1 cellular context compared by ENCODE assay signal in the genomic region with DNA sequence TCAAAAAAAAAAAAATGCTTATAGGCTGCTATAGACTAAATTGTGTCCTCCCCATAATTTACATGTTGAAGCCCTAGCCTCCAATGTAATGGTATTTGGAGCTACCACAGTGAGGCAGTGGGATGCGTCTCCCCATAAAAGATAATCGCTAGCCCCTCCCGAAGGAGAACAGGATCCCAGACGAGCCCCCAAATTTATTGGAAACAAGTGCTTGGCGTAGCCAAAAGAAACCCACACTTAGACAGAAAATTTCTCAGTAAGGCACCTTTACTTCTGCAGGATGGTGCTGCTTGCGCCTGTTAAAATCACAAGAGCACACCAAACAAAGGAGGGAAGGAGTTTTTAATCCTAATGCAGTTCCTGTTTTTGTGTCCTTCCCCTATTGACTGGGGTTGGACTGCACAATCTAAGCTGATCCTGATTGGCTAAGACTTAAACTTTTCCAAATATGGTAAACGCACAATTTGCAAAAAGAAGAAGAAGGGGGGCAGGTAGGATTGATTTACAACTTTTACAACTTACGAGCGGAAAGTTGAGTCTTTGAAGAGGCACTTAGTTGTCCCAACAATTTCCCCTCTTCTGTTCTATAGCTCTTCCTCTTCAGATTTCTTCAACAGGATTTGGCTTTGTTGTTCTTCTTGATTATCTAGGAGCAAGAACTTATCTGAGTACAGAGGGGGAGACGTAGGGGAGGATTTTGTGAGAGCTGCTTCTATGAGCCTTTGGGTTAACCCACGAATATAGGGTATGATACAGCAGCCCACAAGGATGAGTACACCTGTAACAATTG.
TF ChIP-seq lines count a peak whose summit lies in the region.

No MANE protein-coding gene starts in this region.

TF ChIP-seq in K562, 482 proteins besides CTCF, POLR2A, EP300 and RAD21 (continued from another document and continues in another):
- TF ChIP-seq, protein P1, sequence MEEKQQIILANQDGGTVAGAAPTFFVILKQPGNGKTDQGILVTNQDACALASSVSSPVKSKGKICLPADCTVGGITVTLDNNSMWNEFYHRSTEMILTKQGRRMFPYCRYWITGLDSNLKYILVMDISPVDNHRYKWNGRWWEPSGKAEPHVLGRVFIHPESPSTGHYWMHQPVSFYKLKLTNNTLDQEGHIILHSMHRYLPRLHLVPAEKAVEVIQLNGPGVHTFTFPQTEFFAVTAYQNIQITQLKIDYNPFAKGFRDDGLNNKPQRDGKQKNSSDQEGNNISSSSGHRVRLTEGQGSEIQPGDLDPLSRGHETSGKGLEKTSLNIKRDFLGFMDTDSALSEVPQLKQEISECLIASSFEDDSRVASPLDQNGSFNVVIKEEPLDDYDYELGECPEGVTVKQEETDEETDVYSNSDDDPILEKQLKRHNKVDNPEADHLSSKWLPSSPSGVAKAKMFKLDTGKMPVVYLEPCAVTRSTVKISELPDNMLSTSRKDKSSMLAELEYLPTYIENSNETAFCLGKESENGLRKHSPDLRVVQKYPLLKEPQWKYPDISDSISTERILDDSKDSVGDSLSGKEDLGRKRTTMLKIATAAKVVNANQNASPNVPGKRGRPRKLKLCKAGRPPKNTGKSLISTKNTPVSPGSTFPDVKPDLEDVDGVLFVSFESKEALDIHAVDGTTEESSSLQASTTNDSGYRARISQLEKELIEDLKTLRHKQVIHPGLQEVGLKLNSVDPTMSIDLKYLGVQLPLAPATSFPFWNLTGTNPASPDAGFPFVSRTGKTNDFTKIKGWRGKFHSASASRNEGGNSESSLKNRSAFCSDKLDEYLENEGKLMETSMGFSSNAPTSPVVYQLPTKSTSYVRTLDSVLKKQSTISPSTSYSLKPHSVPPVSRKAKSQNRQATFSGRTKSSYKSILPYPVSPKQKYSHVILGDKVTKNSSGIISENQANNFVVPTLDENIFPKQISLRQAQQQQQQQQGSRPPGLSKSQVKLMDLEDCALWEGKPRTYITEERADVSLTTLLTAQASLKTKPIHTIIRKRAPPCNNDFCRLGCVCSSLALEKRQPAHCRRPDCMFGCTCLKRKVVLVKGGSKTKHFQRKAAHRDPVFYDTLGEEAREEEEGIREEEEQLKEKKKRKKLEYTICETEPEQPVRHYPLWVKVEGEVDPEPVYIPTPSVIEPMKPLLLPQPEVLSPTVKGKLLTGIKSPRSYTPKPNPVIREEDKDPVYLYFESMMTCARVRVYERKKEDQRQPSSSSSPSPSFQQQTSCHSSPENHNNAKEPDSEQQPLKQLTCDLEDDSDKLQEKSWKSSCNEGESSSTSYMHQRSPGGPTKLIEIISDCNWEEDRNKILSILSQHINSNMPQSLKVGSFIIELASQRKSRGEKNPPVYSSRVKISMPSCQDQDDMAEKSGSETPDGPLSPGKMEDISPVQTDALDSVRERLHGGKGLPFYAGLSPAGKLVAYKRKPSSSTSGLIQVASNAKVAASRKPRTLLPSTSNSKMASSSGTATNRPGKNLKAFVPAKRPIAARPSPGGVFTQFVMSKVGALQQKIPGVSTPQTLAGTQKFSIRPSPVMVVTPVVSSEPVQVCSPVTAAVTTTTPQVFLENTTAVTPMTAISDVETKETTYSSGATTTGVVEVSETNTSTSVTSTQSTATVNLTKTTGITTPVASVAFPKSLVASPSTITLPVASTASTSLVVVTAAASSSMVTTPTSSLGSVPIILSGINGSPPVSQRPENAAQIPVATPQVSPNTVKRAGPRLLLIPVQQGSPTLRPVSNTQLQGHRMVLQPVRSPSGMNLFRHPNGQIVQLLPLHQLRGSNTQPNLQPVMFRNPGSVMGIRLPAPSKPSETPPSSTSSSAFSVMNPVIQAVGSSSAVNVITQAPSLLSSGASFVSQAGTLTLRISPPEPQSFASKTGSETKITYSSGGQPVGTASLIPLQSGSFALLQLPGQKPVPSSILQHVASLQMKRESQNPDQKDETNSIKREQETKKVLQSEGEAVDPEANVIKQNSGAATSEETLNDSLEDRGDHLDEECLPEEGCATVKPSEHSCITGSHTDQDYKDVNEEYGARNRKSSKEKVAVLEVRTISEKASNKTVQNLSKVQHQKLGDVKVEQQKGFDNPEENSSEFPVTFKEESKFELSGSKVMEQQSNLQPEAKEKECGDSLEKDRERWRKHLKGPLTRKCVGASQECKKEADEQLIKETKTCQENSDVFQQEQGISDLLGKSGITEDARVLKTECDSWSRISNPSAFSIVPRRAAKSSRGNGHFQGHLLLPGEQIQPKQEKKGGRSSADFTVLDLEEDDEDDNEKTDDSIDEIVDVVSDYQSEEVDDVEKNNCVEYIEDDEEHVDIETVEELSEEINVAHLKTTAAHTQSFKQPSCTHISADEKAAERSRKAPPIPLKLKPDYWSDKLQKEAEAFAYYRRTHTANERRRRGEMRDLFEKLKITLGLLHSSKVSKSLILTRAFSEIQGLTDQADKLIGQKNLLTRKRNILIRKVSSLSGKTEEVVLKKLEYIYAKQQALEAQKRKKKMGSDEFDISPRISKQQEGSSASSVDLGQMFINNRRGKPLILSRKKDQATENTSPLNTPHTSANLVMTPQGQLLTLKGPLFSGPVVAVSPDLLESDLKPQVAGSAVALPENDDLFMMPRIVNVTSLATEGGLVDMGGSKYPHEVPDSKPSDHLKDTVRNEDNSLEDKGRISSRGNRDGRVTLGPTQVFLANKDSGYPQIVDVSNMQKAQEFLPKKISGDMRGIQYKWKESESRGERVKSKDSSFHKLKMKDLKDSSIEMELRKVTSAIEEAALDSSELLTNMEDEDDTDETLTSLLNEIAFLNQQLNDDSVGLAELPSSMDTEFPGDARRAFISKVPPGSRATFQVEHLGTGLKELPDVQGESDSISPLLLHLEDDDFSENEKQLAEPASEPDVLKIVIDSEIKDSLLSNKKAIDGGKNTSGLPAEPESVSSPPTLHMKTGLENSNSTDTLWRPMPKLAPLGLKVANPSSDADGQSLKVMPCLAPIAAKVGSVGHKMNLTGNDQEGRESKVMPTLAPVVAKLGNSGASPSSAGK (IDR thresholded peaks at IDR 0.05) = peak; percentile 33; the same call in 1 of the 2 replicates
- TF ChIP-seq, protein P2, sequence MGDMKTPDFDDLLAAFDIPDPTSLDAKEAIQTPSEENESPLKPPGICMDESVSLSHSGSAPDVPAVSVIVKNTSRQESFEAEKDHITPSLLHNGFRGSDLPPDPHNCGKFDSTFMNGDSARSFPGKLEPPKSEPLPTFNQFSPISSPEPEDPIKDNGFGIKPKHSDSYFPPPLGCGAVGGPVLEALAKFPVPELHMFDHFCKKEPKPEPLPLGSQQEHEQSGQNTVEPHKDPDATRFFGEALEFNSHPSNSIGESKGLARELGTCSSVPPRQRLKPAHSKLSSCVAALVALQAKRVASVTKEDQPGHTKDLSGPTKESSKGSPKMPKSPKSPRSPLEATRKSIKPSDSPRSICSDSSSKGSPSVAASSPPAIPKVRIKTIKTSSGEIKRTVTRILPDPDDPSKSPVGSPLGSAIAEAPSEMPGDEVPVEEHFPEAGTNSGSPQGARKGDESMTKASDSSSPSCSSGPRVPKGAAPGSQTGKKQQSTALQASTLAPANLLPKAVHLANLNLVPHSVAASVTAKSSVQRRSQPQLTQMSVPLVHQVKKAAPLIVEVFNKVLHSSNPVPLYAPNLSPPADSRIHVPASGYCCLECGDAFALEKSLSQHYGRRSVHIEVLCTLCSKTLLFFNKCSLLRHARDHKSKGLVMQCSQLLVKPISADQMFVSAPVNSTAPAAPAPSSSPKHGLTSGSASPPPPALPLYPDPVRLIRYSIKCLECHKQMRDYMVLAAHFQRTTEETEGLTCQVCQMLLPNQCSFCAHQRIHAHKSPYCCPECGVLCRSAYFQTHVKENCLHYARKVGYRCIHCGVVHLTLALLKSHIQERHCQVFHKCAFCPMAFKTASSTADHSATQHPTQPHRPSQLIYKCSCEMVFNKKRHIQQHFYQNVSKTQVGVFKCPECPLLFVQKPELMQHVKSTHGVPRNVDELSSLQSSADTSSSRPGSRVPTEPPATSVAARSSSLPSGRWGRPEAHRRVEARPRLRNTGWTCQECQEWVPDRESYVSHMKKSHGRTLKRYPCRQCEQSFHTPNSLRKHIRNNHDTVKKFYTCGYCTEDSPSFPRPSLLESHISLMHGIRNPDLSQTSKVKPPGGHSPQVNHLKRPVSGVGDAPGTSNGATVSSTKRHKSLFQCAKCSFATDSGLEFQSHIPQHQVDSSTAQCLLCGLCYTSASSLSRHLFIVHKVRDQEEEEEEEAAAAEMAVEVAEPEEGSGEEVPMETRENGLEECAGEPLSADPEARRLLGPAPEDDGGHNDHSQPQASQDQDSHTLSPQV (IDR thresholded peaks at IDR 0.05) = no peak
- TF ChIP-seq ZNF644 (tag; IDR thresholded peaks at IDR 0.05; ENCODE audit: low read depth) (peak; percentile 11), ZNF165 (CRISPR knock-in tag; IDR thresholded peaks at IDR 0.05; ENCODE audit: borderline replicate concordance) (no peak), ZFX (CRISPR knock-in tag; IDR thresholded peaks at IDR 0.05) (no peak; the same call in 1 of the 2 replicates), ZFP30 (CRISPR knock-in tag; IDR thresholded peaks at IDR 0.05; ENCODE audit: borderline replicate concordance) (no peak), ZNF77 (CRISPR knock-in tag; IDR thresholded peaks at IDR 0.05) (no peak), NRF1 (conservative IDR thresholded peaks at IDR 0.05 in 1 of 2, IDR thresholded peaks at IDR 0.05 in 1 of 2) (peak in 1 of 2 experiments; percentile 48; a peak in 3 of 4 replicates), GTF2E2 (tag; IDR thresholded peaks at IDR 0.05) (peak; percentile 96), ZNF175 (CRISPR knock-in tag; IDR thresholded peaks at IDR 0.05; ENCODE audit: low read depth) (peak; percentile 59), JUN (IDR thresholded peaks at IDR 0.05; ENCODE audit: borderline replicate concordance, low read depth, low read length) (no peak), JUN (CRISPR knock-in tag; IDR thresholded peaks at IDR 0.05; ENCODE audit: borderline replicate concordance) (no peak), CBX3 (IDR thresholded peaks at IDR 0.05; ENCODE audit: borderline replicate concordance in 1 of 2, low read length in 2 of 2) (no peak), ETV1 (tag; conservative IDR thresholded peaks at IDR 0.05; ENCODE audit: low read depth) (peak; percentile 88), LCOR (CRISPR knock-in tag; IDR thresholded peaks at IDR 0.05) (peak; percentile 61; the same call in 1 of the 2 replicates), POLR2H (tag; IDR thresholded peaks at IDR 0.05; ENCODE audit: low read depth) (peak; percentile 97), ZNF324 (CRISPR knock-in tag; IDR thresholded peaks at IDR 0.05) (no peak)
- TF ChIP-seq, protein P3, sequence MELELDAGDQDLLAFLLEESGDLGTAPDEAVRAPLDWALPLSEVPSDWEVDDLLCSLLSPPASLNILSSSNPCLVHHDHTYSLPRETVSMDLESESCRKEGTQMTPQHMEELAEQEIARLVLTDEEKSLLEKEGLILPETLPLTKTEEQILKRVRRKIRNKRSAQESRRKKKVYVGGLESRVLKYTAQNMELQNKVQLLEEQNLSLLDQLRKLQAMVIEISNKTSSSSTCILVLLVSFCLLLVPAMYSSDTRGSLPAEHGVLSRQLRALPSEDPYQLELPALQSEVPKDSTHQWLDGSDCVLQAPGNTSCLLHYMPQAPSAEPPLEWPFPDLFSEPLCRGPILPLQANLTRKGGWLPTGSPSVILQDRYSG (tag; conservative IDR thresholded peaks at IDR 0.05; ENCODE audit: low read depth) = peak; percentile 77
- TF ChIP-seq, protein P4, sequence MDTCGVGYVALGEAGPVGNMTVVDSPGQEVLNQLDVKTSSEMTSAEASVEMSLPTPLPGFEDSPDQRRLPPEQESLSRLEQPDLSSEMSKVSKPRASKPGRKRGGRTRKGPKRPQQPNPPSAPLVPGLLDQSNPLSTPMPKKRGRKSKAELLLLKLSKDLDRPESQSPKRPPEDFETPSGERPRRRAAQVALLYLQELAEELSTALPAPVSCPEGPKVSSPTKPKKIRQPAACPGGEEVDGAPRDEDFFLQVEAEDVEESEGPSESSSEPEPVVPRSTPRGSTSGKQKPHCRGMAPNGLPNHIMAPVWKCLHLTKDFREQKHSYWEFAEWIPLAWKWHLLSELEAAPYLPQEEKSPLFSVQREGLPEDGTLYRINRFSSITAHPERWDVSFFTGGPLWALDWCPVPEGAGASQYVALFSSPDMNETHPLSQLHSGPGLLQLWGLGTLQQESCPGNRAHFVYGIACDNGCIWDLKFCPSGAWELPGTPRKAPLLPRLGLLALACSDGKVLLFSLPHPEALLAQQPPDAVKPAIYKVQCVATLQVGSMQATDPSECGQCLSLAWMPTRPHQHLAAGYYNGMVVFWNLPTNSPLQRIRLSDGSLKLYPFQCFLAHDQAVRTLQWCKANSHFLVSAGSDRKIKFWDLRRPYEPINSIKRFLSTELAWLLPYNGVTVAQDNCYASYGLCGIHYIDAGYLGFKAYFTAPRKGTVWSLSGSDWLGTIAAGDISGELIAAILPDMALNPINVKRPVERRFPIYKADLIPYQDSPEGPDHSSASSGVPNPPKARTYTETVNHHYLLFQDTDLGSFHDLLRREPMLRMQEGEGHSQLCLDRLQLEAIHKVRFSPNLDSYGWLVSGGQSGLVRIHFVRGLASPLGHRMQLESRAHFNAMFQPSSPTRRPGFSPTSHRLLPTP (IDR thresholded peaks at IDR 0.05; ENCODE audit: borderline replicate concordance, extremely low read depth, insufficient read length) = no peak
- TF ChIP-seq, protein P5, sequence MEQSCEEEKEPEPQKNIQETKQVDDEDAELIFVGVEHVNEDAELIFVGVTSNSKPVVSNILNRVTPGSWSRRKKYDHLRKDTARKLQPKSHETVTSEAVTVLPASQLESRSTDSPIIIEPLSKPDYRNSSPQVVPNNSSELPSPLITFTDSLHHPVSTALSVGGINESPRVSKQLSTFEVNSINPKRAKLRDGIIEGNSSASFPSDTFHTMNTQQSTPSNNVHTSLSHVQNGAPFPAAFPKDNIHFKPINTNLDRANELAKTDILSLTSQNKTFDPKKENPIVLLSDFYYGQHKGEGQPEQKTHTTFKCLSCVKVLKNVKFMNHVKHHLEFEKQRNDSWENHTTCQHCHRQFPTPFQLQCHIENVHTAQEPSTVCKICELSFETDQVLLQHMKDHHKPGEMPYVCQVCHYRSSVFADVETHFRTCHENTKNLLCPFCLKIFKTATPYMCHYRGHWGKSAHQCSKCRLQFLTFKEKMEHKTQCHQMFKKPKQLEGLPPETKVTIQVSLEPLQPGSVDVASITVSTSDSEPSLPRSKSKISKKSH (CRISPR knock-in tag; IDR thresholded peaks at IDR 0.05) = no peak
- TF ChIP-seq, protein P6, sequence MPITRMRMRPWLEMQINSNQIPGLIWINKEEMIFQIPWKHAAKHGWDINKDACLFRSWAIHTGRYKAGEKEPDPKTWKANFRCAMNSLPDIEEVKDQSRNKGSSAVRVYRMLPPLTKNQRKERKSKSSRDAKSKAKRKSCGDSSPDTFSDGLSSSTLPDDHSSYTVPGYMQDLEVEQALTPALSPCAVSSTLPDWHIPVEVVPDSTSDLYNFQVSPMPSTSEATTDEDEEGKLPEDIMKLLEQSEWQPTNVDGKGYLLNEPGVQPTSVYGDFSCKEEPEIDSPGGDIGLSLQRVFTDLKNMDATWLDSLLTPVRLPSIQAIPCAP (CRISPR knock-in tag; IDR thresholded peaks at IDR 0.05; ENCODE audit: borderline replicate concordance) = no peak
- TF ChIP-seq, protein P7, sequence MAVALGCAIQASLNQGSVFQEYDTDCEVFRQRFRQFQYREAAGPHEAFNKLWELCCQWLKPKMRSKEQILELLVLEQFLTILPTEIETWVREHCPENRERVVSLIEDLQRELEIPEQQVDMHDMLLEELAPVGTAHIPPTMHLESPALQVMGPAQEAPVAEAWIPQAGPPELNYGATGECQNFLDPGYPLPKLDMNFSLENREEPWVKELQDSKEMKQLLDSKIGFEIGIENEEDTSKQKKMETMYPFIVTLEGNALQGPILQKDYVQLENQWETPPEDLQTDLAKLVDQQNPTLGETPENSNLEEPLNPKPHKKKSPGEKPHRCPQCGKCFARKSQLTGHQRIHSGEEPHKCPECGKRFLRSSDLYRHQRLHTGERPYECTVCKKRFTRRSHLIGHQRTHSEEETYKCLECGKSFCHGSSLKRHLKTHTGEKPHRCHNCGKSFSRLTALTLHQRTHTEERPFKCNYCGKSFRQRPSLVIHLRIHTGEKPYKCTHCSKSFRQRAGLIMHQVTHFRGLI (CRISPR knock-in tag; IDR thresholded peaks at IDR 0.05) = 0 out of 2 replicates have a peak, but pooled peaks have one; percentile 4
